ENCODE assay signal across 10 cellular contexts in the genomic region with DNA sequence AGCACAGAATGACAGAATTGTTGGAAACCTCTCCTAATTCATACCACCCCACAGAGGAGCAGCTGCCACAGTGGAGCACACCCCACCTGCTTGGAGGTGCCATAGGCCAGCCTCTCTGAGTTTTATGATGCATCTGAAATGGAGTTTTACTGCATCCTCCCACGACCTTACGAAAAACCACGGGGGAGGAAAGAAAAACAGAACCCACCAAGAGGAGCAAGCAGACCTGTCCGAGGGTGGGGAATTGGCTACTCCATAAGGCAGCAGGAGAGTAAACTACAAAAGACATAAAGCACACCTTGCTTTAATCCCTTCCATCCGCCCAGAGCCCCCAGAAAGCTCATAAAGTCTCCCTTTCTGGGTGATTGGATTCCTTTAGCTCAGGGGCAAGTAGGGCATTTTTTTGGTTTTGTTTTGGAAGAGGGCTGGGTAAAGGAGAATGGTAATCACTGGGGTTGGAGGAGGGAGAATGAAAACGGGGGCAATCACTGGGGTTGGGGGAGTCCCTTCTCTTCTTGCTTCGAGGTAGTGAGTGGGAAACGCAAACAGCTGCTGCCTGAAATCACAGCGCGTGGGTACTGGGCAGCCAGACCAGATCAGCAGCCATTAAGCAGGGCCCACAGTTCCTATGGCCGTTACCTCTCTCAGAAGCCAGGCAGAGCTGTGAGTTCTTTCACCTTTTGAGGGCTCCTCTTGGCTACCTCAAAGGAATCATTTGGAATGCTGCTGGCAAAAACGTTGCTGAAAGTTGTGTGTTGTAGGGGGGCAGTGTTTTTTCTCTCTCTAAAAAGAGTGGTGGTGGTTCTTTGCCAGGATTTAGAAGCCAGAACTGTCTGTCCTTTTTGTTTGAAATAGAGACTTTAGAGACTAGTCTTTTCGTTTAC.
A peak's percentile ranks its signal among the peaks of the same experiment; 100 is the strongest.
DNase-seq lines count a peak whose midpoint lies in the region; ATAC-seq and TF ChIP-seq lines count a peak whose summit lies in the region.
"Had no signal": no experiment of that assay in that cellular context is flagged by ENCODE, and none has a peak within 500 bp of the region (broad histone marks: within the 10 kb centered on the region; RNA-seq: fewer than 3 reads in every experiment).

No MANE protein-coding gene starts in this region.

- H3K36me3 ChIP-seq in heart left ventricle: no peaks in the 10 kb centered on the region
- H3K36me3 ChIP-seq in neuronal stem cell (replicated peaks in 1 of 2; ENCODE audit: control insufficient read depth in 2 of 2, insufficient read depth in 2 of 2, low read length in 2 of 2): no peaks in the 10 kb centered on the region
- no peaks in the 10 kb centered on the region for H3K36me3 ChIP-seq in upper lobe of left lung

- no peak for TF ChIP-seq EP300 in upper lobe of left lung (IDR thresholded peaks at IDR 0.05)

- no peak overlapping the region for H3K4me2 ChIP-seq in neuronal stem cell (ENCODE audit: insufficient read depth, low read length, poor library complexity, severe bottlenecking)

- POLR2A ChIA-PET in activated CD4-positive, alpha-beta memory T cell treated with anti-CD3 and anti-CD28 coated beads, Interleukin-2, amount 10 ng/mL, durations not matched to agents 7 days and 5 days (lab: Charles Lee): no interaction called here

- no peak overlapping the region for H3K14ac ChIP-seq in neuronal stem cell (ENCODE audit: low read length)

- no peak for ATAC-seq in heart left ventricle
- ATAC-seq in Right ventricle myocardium inferior: no peak
- peak in 1 of 2 donors; percentile 49 for ATAC-seq in upper lobe of left lung (ENCODE audit: low FRiP score in 2 of 2)

- peak overlapping the region; percentile 36 for H2BK12ac ChIP-seq in neuronal stem cell (ENCODE audit: low read length)

- CTCF ChIA-PET in activated CD4-positive, alpha-beta memory T cell treated with anti-CD3 and anti-CD28 coated beads, Interleukin-2, amount 10 ng/mL, durations not matched to agents 7 days and 5 days (lab: Charles Lee): interaction anchor here (0.8 kb wide), 1 partner anchor 24 kb away, joined by 3 read pairs; no protein-coding TSS in a partner anchor

- no peak overlapping the region for H4K91ac ChIP-seq in neuronal stem cell (ENCODE audit: low read depth, low read length, poor library complexity)

- H3K4me3 Mint-ChIP-seq in activated CD4-positive, alpha-beta memory T cell treated with anti-CD3 and anti-CD28 coated beads, Interleukin-2, amount 10 ng/mL, durations not matched to agents 7 days and 5 days: no peak overlapping the region

- H3K4me1 ChIP-seq in heart left ventricle (peaks cover 0 to 52% (median 13%) of the 10 kb centered on the region in 12 donors), neuronal stem cell (ENCODE audit: control insufficient read depth in 2 of 2, insufficient read depth in 1 of 2, low read depth in 1 of 2, low read length in 2 of 2) (peaks cover 9 to 22% of the 10 kb centered on the region in 2 donors), upper lobe of left lung (peaks cover 13 to 37% (median 28%) of the 10 kb centered on the region in 4 donors)

- no peaks in the 10 kb centered on the region for H3K27me3 Mint-ChIP-seq in activated CD4-positive, alpha-beta memory T cell treated with anti-CD3 and anti-CD28 coated beads, Interleukin-2, amount 10 ng/mL, durations not matched to agents 7 days and 5 days

- H3K79me1 ChIP-seq in neuronal stem cell (ENCODE audit: low read depth, low read length): no peaks in the 10 kb centered on the region

- no peaks in the 10 kb centered on the region for H3K36me3 Mint-ChIP-seq in activated CD4-positive, alpha-beta memory T cell treated with anti-CD3 and anti-CD28 coated beads, Interleukin-2, amount 10 ng/mL, durations not matched to agents 7 days and 5 days (ENCODE audit: low read depth)

- no peak for TF ChIP-seq POLR2A in heart left ventricle (IDR thresholded peaks at IDR 0.05)
- TF ChIP-seq POLR2A in upper lobe of left lung (IDR thresholded peaks at IDR 0.05): no peak

- peak overlapping the region; percentile 81 for H3K18ac ChIP-seq in neuronal stem cell (ENCODE audit: low read length)

- intact Hi-C loops in heart left ventricle (cut with DNase I): no loop called here
- intact Hi-C loops in Right ventricle myocardium inferior (cut with DNase I): no loop called here

- peak overlapping the region in 10 of 12 donors; percentile 35 to 85 (median 58) for H3K27ac ChIP-seq in heart left ventricle
- peak overlapping the region; percentile 96 for H3K27ac ChIP-seq in cingulate gyrus (ENCODE audit: low read depth, low read length)
- peak overlapping the region; percentile 4 for H3K27ac ChIP-seq in neuronal stem cell (replicated peaks; ENCODE audit: low read length)
- H3K27ac ChIP-seq in upper lobe of left lung: peak overlapping the region; percentile 75 to 88 (median 78)

- H3K4me1 Mint-ChIP-seq in activated CD4-positive, alpha-beta memory T cell treated with anti-CD3 and anti-CD28 coated beads, Interleukin-2, amount 10 ng/mL, durations not matched to agents 7 days and 5 days: peaks cover 3% of the 10 kb centered on the region

- H4K8ac ChIP-seq in neuronal stem cell (ENCODE audit: low read depth, low read length): no peak overlapping the region

- H3K4ac ChIP-seq in neuronal stem cell (ENCODE audit: low read length): no peak overlapping the region

- H2AK5ac ChIP-seq in neuronal stem cell (ENCODE audit: low read depth, low read length): no peak overlapping the region

- peak overlapping the region; percentile 31 for H2BK15ac ChIP-seq in neuronal stem cell (ENCODE audit: low read length)

- H3K9me3 ChIP-seq in heart left ventricle (no peaks in the 10 kb centered on the region), neuronal stem cell (replicated peaks in 1 of 2; ENCODE audit: control insufficient read depth in 2 of 2, insufficient read depth in 1 of 2, low read depth in 1 of 2, low read length in 2 of 2) (peaks cover 0 to 4% of the 10 kb centered on the region in 2 donors), upper lobe of left lung (no peaks in the 10 kb centered on the region)

- TF ChIP-seq CTCF in heart left ventricle (IDR thresholded peaks at IDR 0.05) (no peak), upper lobe of left lung (IDR thresholded peaks at IDR 0.05) (no peak)

- H3K27ac Mint-ChIP-seq in activated CD4-positive, alpha-beta memory T cell treated with anti-CD3 and anti-CD28 coated beads, Interleukin-2, amount 10 ng/mL, durations not matched to agents 7 days and 5 days: no peak overlapping the region

- H3K9ac ChIP-seq in neuronal stem cell (ENCODE audit: low read depth, low read length, poor library complexity): no peak overlapping the region

- no peak overlapping the region for H3K4me3 ChIP-seq in heart left ventricle
- no peak overlapping the region for H3K4me3 ChIP-seq in neuronal stem cell (ENCODE audit: low read length in 2 of 2)
- no peak overlapping the region for H3K4me3 ChIP-seq in upper lobe of left lung

- H2BK120ac ChIP-seq in neuronal stem cell (ENCODE audit: low read depth, low read length): no peak overlapping the region

- H2BK5ac ChIP-seq in neuronal stem cell (ENCODE audit: low read length): no peak overlapping the region

- DNase-seq in heart left ventricle: no peak
- no peak for DNase-seq in Right ventricle myocardium inferior (ENCODE audit: missing footprints)
- DNase-seq in neuronal stem cell (ENCODE audit: low spot score): no peak
- no peak for DNase-seq in upper lobe of left lung
- no peak for DNase-seq in activated CD4-positive, alpha-beta memory T cell treated with anti-CD3 and anti-CD28 coated beads, Interleukin-2, amount 10 ng/mL, durations not matched to agents 7 days and 5 days
- DNase-seq in NCI-H2081 treated with DMSO at 0.1 percent for 48 hours (lab: John Stamatoyannopoulos, UW): no peak
- no peak for DNase-seq in CD1c-positive myeloid dendritic cell (ENCODE audit: extremely low spot score)
- DNase-seq: NCI-H187, SHP77 treated with DMSO at 0.1 percent for 48 hours had no signal

- H3K27me3 ChIP-seq in heart left ventricle (no peaks in the 10 kb centered on the region), neuronal stem cell (ENCODE audit: control insufficient read depth in 3 of 3, insufficient read depth in 3 of 3, low read depth in 1 of 3, low read length in 3 of 3) (no peaks in the 10 kb centered on the region), upper lobe of left lung (no peaks in the 10 kb centered on the region)

- WGBS in heart left ventricle, 4 donors: 88 to 92% (median 89%) methylated on average over 13 of the region's 13 CpGs
- WGBS in neuronal stem cell (ENCODE audit: extremely low coverage in 2 of 2, insufficient read length in 2 of 2, insufficient replicate concordance in 1 of 2), 2 donors: no CpG with 5 or more reads among the region's 13 CpGs
- WGBS in upper lobe of left lung, 2 donors: 71 to 77% methylated on average over 13 of the region's 13 CpGs

- no peak overlapping the region for H3K23ac ChIP-seq in neuronal stem cell (ENCODE audit: low read depth, low read length, poor library complexity)

- H3K9me3 Mint-ChIP-seq in activated CD4-positive, alpha-beta memory T cell treated with anti-CD3 and anti-CD28 coated beads, Interleukin-2, amount 10 ng/mL, durations not matched to agents 7 days and 5 days: peaks cover 2% of the 10 kb centered on the region

- H2AFZ ChIP-seq in neuronal stem cell (ENCODE audit: low read length): no peak overlapping the region

Comparison
In these comparisons a context has a peak if more than half of its experiments do, and no peak if none do; other contexts are left out.
1. H3K27ac ChIP-seq: peak in every context shown above with its lines; median percentile 96 in cingulate gyrus; 78 in upper lobe of left lung; 58 in heart left ventricle; 4 in neuronal stem cell.